In the genomic region with DNA sequence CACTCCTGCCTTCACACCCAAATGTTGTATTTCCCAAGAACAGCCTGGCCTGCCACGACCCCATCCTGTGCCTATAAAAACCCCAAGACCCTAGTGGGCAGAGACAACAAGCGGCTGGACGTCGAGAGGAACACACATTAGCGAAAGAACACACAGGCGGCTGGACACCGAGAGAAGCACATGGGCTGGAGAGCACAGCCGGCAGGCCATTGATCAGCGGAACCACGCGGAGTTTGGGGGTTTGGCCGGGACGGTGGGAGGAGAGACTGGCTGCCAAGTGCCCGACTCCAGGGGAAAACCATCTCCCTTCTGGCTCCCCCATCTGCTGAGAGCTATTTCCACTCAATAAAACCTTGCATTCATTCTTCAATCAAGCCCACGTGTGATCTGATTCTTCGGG, we compare ENCODE assay signal across 27 cellular contexts.
"Had no signal": no experiment of that assay in that cellular context is flagged by ENCODE, and none has a peak within 500 bp of the region (broad histone marks: within the 10 kb centered on the region; RNA-seq: fewer than 3 reads in every experiment).

No MANE protein-coding gene starts in this region.

- ATAC-seq: effector memory CD8-positive, alpha-beta T cell; esophagus mucosa; gastrocnemius medialis; heart right ventricle; left cardiac atrium; left lung; left ventricle myocardium superior; lower lobe of right lung; mucosa of descending colon had no signal

- H3K36me3 ChIP-seq: colonic mucosa, esophagus squamous epithelium, gastrocnemius medialis, heart right ventricle, left lung, lower lobe of right lung had no signal

- H3K4me1 Mint-ChIP-seq: endodermal cell, immature natural killer cell, mesothelial cell of epicardium had no signal

- H3K27ac Mint-ChIP-seq: dendritic cell treated with granulocyte-macrophage colony-stimulating factor and Interleukin-4, amounts not matched to agents 40 ng/mL and 50 ng/mL, for 4 days; effector memory CD8-positive, alpha-beta T cell; endodermal cell; immature natural killer cell; mesothelial cell of epicardium had no signal

- H3K9me3 Mint-ChIP-seq: dendritic cell treated with granulocyte-macrophage colony-stimulating factor and Interleukin-4, amounts not matched to agents 40 ng/mL and 50 ng/mL, for 4 days; effector memory CD8-positive, alpha-beta T cell; immature natural killer cell had no signal

- DNase-seq: colonic mucosa; cortex of kidney; effector CD8-positive, alpha-beta T cell; effector memory CD8-positive, alpha-beta T cell; endodermal cell; erythroblast; esophagus squamous epithelium; foreskin fibroblast; foreskin melanocyte; gastrocnemius medialis; glutamatergic neuron; head of caudate nucleus; heart right ventricle; hippocampal formation; immature natural killer cell; islet precursor cell; left cardiac atrium; left lung; left ventricle myocardium superior; lower lobe of right lung; mesenchymal stem cell; mucosa of descending colon had no signal

- FAIRE-seq: endometrium had no signal

- H3K9me3 ChIP-seq: colonic mucosa, esophagus squamous epithelium, gastrocnemius medialis, heart right ventricle, left lung, lower lobe of right lung, mucosa of descending colon had no signal

- H3K36me3 Mint-ChIP-seq: immature natural killer cell, mesothelial cell of epicardium had no signal

- H3K27me3 ChIP-seq: colonic mucosa, esophagus squamous epithelium, gastrocnemius medialis, left lung had no signal

- H3K4me3 Mint-ChIP-seq: dendritic cell treated with granulocyte-macrophage colony-stimulating factor and Interleukin-4, amounts not matched to agents 40 ng/mL and 50 ng/mL, for 4 days; effector memory CD8-positive, alpha-beta T cell; endodermal cell; immature natural killer cell; mesothelial cell of epicardium had no signal

- H3K4me1 ChIP-seq: colonic mucosa, esophagus squamous epithelium, gastrocnemius medialis, heart right ventricle, left lung, lower lobe of right lung had no signal

- H3K4me3 ChIP-seq: colonic mucosa, esophagus squamous epithelium, gastrocnemius medialis, heart right ventricle, left lung, lower lobe of right lung, mucosa of descending colon had no signal

- H3K27ac ChIP-seq: colonic mucosa, epithelial cell of prostate, esophagus squamous epithelium, gastrocnemius medialis, heart right ventricle, left lung, lower lobe of right lung had no signal
